In the genomic region with DNA sequence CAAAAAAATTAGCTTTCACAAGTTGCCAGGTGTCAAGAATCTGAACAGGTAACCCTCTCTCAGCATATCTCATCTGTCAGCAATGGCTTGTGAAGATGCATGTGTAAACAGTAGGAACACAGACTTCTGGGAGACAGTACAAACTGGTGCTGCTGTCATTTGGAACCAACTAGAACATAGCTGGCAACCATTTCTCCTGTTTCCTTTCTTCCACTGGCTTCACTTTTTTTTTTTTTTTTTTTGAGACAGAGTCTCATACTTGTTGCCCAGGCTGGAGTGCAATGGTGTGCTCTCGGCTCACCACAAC, we compare ENCODE assay signal across 12 cellular contexts. TPM values are rescaled to one million over a fixed set of nuclear protein-coding genes. Genes with fewer than 3 reads are reported as not detected.
DNase-seq lines count a peak whose midpoint lies in the region; ATAC-seq and TF ChIP-seq lines count a peak whose summit lies in the region.
"Had no signal": no experiment of that assay in that cellular context is flagged by ENCODE, and none has a peak within 500 bp of the region (broad histone marks: within the 10 kb centered on the region; RNA-seq: fewer than 3 reads in every experiment).

No MANE protein-coding gene starts in this region.

- H3K9ac ChIP-seq in IMR-90 (ENCODE audit: low read depth, low read length), result no peak overlapping the region

- no peak overlapping the region for H2BK120ac ChIP-seq in IMR-90 (ENCODE audit: low read depth, low read length)

- peak overlapping the region; percentile 97 for H3K4me3 Mint-ChIP-seq in central memory CD8-positive, alpha-beta T cell
- H3K4me3 Mint-ChIP-seq in natural killer cell treated with Interleukin-12 subunit alpha and Interleukin-12 subunit beta and Interleukin-15 and Interleukin-18, amount 100 ng/mL, for 72 hours, result peak overlapping the region; percentile 96
- no peak overlapping the region for H3K4me3 Mint-ChIP-seq in osteocyte (ENCODE audit: unreplicated experiment)

- H4K20me1 ChIP-seq in IMR-90 (ENCODE audit: insufficient read depth, low read length), result no peaks in the 10 kb centered on the region; the same call in 1 of the 2 replicates

- no peak overlapping the region for H2AK5ac ChIP-seq in IMR-90 (ENCODE audit: low read depth, low read length)

- TF ChIP-seq RAD21 in IMR-90 (IDR thresholded peaks at IDR 0.05; ENCODE audit: low read length), result no peak

- peak overlapping the region; percentile 10 for H2BK5ac ChIP-seq in IMR-90 (ENCODE audit: low read depth, low read length, poor library complexity, severe bottlenecking)

- BruUV-seq in A673 (replicated peaks; lab: Mats Ljungman, UMichigan) (TSS peak; percentile 19), IMR-90 (replicated peaks; lab: Mats Ljungman, UMichigan) (no TSS peak)

- H4K91ac ChIP-seq in IMR-90 (ENCODE audit: insufficient read depth, low read depth, low read length), result no peak overlapping the region

- no peak overlapping the region for H2AFZ ChIP-seq in IMR-90 (replicated peaks; ENCODE audit: low read length, poor library complexity)

- no peaks in the 10 kb centered on the region for H3K9me1 ChIP-seq in IMR-90 (ENCODE audit: insufficient read depth, low read length)

- no peak overlapping the region; the same call in 1 of the 2 replicates for H3K4me2 ChIP-seq in IMR-90 (ENCODE audit: low read depth, low read length)

- dilution Hi-C loops in IMR-90 (cut with HindIII; ENCODE audit: low sequenced_read_pairs, unreplicated experiment), result no loop called here

- CTCF ChIA-PET in A673 (lab: Charles Lee) (interaction anchor here (0.7 kb wide), 2 partner anchors 54 to 1935 kb away, joined by 4 to 6 read pairs; no protein-coding TSS in a partner anchor), IMR-90 (lab: Yijun Ruan, JAX) (interaction anchor here (0.7 to 1.8 kb wide), 2 partner anchors 20 to 272 kb away, joined by 4 read pairs; no protein-coding TSS in a partner anchor)

- peaks cover 9% of the 10 kb centered on the region for H3K36me3 Mint-ChIP-seq in central memory CD8-positive, alpha-beta T cell (ENCODE audit: insufficient read depth)
- no peaks in the 10 kb centered on the region for H3K36me3 Mint-ChIP-seq in natural killer cell treated with Interleukin-12 subunit alpha and Interleukin-12 subunit beta and Interleukin-15 and Interleukin-18, amount 100 ng/mL, for 72 hours
- no peaks in the 10 kb centered on the region for H3K36me3 Mint-ChIP-seq in osteocyte (ENCODE audit: unreplicated experiment)
- H3K36me3 Mint-ChIP-seq: activated naive CD8-positive, alpha-beta T cell had no signal

- H3K27me3 Mint-ChIP-seq in central memory CD8-positive, alpha-beta T cell, result no peaks in the 10 kb centered on the region
- no peaks in the 10 kb centered on the region for H3K27me3 Mint-ChIP-seq in natural killer cell treated with Interleukin-12 subunit alpha and Interleukin-12 subunit beta and Interleukin-15 and Interleukin-18, amount 100 ng/mL, for 72 hours
- no peaks in the 10 kb centered on the region for H3K27me3 Mint-ChIP-seq in osteocyte (ENCODE audit: unreplicated experiment)
- H3K27me3 Mint-ChIP-seq: activated B cell treated with CpG ODN at 0.5 μM for 24 hours; activated naive CD8-positive, alpha-beta T cell had no signal

- no peak for TF ChIP-seq CTCF in A673 (conservative IDR thresholded peaks at IDR 0.05; ENCODE audit: low read depth, low read length)
- TF ChIP-seq CTCF in IMR-90 (conservative IDR thresholded peaks at IDR 0.05; ENCODE audit: low read depth, low read length), result no peak
- no peak for TF ChIP-seq CTCF in osteocyte (IDR thresholded peaks at IDR 0.05)

- no peak overlapping the region for H4K5ac ChIP-seq in IMR-90 (ENCODE audit: low read depth, low read length)

- H3K4me1 ChIP-seq in A673 (ENCODE audit: insufficient read depth, low read length, poor library complexity, severe bottlenecking), result peaks cover 6% of the 10 kb centered on the region
- H3K4me1 ChIP-seq in IMR-90 (ENCODE audit: control insufficient read depth, insufficient read depth, low read length), result no peaks in the 10 kb centered on the region; the same call in 1 of the 2 replicates

- no peak for TF ChIP-seq POLR2A in IMR-90 (IDR thresholded peaks at IDR 0.05; ENCODE audit: low read depth, low read length)

- peak overlapping the region in 1 of 2 experiments; percentile 71; a peak in 1 of 4 replicates for H4K8ac ChIP-seq in IMR-90 (ENCODE audit: low read depth in 2 of 2, low read length in 2 of 2)

- no peak overlapping the region for H3K4ac ChIP-seq in IMR-90 (ENCODE audit: low read depth, low read length)

- DNase-seq in A673 (ENCODE audit: low spot score) (no peak), IMR-90 (no peak), glomerular visceral epithelial cell (ENCODE audit: extremely low spot score) (no peak), Kasumi-1 (lab: John Stamatoyannopoulos, UW) (no peak), osteocyte (ENCODE audit: extremely low spot score, unreplicated experiment) (no peak), NCI-H345 treated with DMSO at 0.1 percent for 48 hours (lab: John Stamatoyannopoulos, UW; ENCODE audit: unreplicated experiment) (no peak)
- no peak for DNase-seq in central memory CD8-positive, alpha-beta T cell (ENCODE audit: low spot score in 2 of 2)
- DNase-seq in natural killer cell treated with Interleukin-12 subunit alpha and Interleukin-12 subunit beta and Interleukin-15 and Interleukin-18, amount 100 ng/mL, for 72 hours (ENCODE audit: low spot score), result no peak
- DNase-seq: activated B cell treated with CpG ODN at 0.5 μM for 24 hours, erythroblast, NCI-H1092 had no signal

- no peak for ATAC-seq in IMR-90 (ENCODE audit: low read depth)
- ATAC-seq in central memory CD8-positive, alpha-beta T cell (replicated peaks; ENCODE audit: extremely low read depth, poor library complexity, severe bottlenecking), result no peak
- no peak for ATAC-seq in natural killer cell treated with Interleukin-12 subunit alpha and Interleukin-12 subunit beta and Interleukin-15 and Interleukin-18, amount 100 ng/mL, for 72 hours

- no peak overlapping the region for H3K56ac ChIP-seq in IMR-90 (ENCODE audit: extremely low read depth, insufficient read depth, low read length)

- H2BK20ac ChIP-seq in IMR-90 (ENCODE audit: low read depth, low read length), result no peak overlapping the region

- H3K9me3 Mint-ChIP-seq in central memory CD8-positive, alpha-beta T cell, result no peaks in the 10 kb centered on the region
- H3K9me3 Mint-ChIP-seq in natural killer cell treated with Interleukin-12 subunit alpha and Interleukin-12 subunit beta and Interleukin-15 and Interleukin-18, amount 100 ng/mL, for 72 hours, result no peaks in the 10 kb centered on the region
- H3K9me3 Mint-ChIP-seq in osteocyte (ENCODE audit: unreplicated experiment), result no peaks in the 10 kb centered on the region
- H3K9me3 Mint-ChIP-seq: activated B cell treated with CpG ODN at 0.5 μM for 24 hours had no signal

- H3K27me3 ChIP-seq in A673 (replicated peaks; ENCODE audit: insufficient read depth, low read depth, low read length, poor library complexity) (no peaks in the 10 kb centered on the region), IMR-90 (ENCODE audit: control insufficient read depth, insufficient read depth, low read length) (no peaks in the 10 kb centered on the region)

- POLR2A ChIA-PET in A673 (lab: Charles Lee; ENCODE audit: low non-redundant PET), result no interaction called here
- POLR2A ChIA-PET in IMR-90 (lab: Charles Lee; ENCODE audit: unreplicated experiment), result no interaction called here

- H3K79me1 ChIP-seq in IMR-90 (ENCODE audit: low read depth in 1 of 2, low read length in 2 of 2), result peaks cover 0 to 23% of the 10 kb centered on the region in 2 experiments; a peak in 2 of 4 replicates

- WGBS in IMR-90 (ENCODE audit: extremely low coverage in 2 of 2, insufficient read length in 1 of 2), 2 experiments, result no CpG with 5 or more reads among the region's 1 CpG

- no peak overlapping the region for H3K14ac ChIP-seq in IMR-90 (replicated peaks; ENCODE audit: low read depth, low read length)

- peaks cover 29% of the 10 kb centered on the region for H3K4me1 Mint-ChIP-seq in central memory CD8-positive, alpha-beta T cell
- H3K4me1 Mint-ChIP-seq in natural killer cell treated with Interleukin-12 subunit alpha and Interleukin-12 subunit beta and Interleukin-15 and Interleukin-18, amount 100 ng/mL, for 72 hours (ENCODE audit: low read depth in 2 of 2), result peaks cover 24 to 26% of the 10 kb centered on the region in 2 donors
- peaks cover 26% of the 10 kb centered on the region for H3K4me1 Mint-ChIP-seq in osteocyte (ENCODE audit: unreplicated experiment)

- peak overlapping the region; percentile 95 for H3K4me3 ChIP-seq in A673 (ENCODE audit: low read depth, low read length, poor library complexity, severe bottlenecking)
- H3K4me3 ChIP-seq in IMR-90 (ENCODE audit: insufficient read depth, low read depth, low read length), result no peak overlapping the region

- H2BK15ac ChIP-seq in IMR-90 (ENCODE audit: low read depth, low read length), result no peak overlapping the region

- peak overlapping the region; percentile 89 for H3K27ac Mint-ChIP-seq in central memory CD8-positive, alpha-beta T cell (ENCODE audit: low read depth)
- peak overlapping the region; percentile 40 to 95 for H3K27ac Mint-ChIP-seq in natural killer cell treated with Interleukin-12 subunit alpha and Interleukin-12 subunit beta and Interleukin-15 and Interleukin-18, amount 100 ng/mL, for 72 hours
- H3K27ac Mint-ChIP-seq in osteocyte (ENCODE audit: unreplicated experiment), result no peak overlapping the region

- H3K9me3 ChIP-seq in A673 (ENCODE audit: low read depth, low read length, poor library complexity, severe bottlenecking), result no peaks in the 10 kb centered on the region
- H3K9me3 ChIP-seq in IMR-90 (ENCODE audit: control insufficient read depth, insufficient read depth, low read length), result no peaks in the 10 kb centered on the region

- H3K27ac ChIP-seq in A673 (ENCODE audit: low read depth, low read length, poor library complexity, severe bottlenecking) (peak overlapping the region; percentile 89), IMR-90 (ENCODE audit: insufficient read depth, low read length) (no peak overlapping the region)

- H3K18ac ChIP-seq in IMR-90 (ENCODE audit: low read depth, low read length), result no peak overlapping the region; the same call in 1 of the 2 replicates

- intact Hi-C loops in A673 (cut with micrococcal nuclease; ENCODE audit: unreplicated experiment) (loop anchor here (5.0 kb wide), 1 partner anchor 133 kb away; the partner anchor contains the start of gene RPS13), IMR-90 (cut with micrococcal nuclease) (no loop called here)

- no peaks in the 10 kb centered on the region for H3K36me3 ChIP-seq in A673 (ENCODE audit: insufficient read depth, low read length, poor library complexity, severe bottlenecking)
- H3K36me3 ChIP-seq in IMR-90 (ENCODE audit: control insufficient read depth, insufficient read depth, low read length), result no peaks in the 10 kb centered on the region; the same call in 1 of the 2 replicates

- no peak overlapping the region for H2AK9ac ChIP-seq in IMR-90 (replicated peaks; ENCODE audit: low read depth, low read length, poor library complexity)

- in situ Hi-C loops in IMR-90 (cut with MboI; ENCODE audit: low sequenced_read_pairs), result no loop called here

- no peak overlapping the region; the same call in 1 of the 2 replicates for H3K23ac ChIP-seq in IMR-90 (ENCODE audit: low read depth, low read length)

RNA-seq across cellular contexts. Expression of gene PIK3C2A, which starts 2.1 kb away (rescaled TPM):
- total RNA-seq in A673 (2021), result 43.8 and 44.2 TPM in 2 replicates
- total RNA-seq in IMR-90 (2012; rRNA removed), result 36.6 and 56.4 TPM in 2 replicates
- polyA plus RNA-seq in IMR-90 (2012; rRNA removed), result 11.5 and 14.6 TPM in 2 replicates
- polyA plus RNA-seq in IMR-90 (2012; cell fraction: cytosol; rRNA removed), result 1.7 and 2.4 TPM in 2 replicates
- polyA plus RNA-seq in IMR-90 (2012; cell fraction: nucleus; rRNA removed; ENCODE audit: low replicate concordance), result 2.3 and 20.0 TPM in 2 replicates
- total RNA-seq in natural killer cell treated with Interleukin-12 subunit alpha and Interleukin-12 subunit beta and Interleukin-15 and Interleukin-18, amount 100 ng/mL, for 72 hours, result 10 to 100 TPM; 25.7 to 37.3 TPM
- total RNA-seq in osteocyte, result 63.1 and 73.0 TPM in 2 replicates
